Comparison of ENCODE assay signal across 14 cellular contexts in genomic region chr1:235841938-235842545, GRCh38. TPM values are rescaled to one million over a fixed set of nuclear protein-coding genes. Genes with fewer than 3 reads are reported as not detected.
DNase-seq lines count a peak whose midpoint lies in the region; ATAC-seq and TF ChIP-seq lines count a peak whose summit lies in the region.
"Had no signal": no experiment of that assay in that cellular context is flagged by ENCODE, and none has a peak within 500 bp of the region (broad histone marks: within the 10 kb centered on the region; RNA-seq: fewer than 3 reads in every experiment).

No MANE protein-coding gene starts in this region.

- peaks cover 0 to 7% (median 4%) of the 10 kb centered on the region in 8 donors for H3K9me3 ChIP-seq in spleen
- H3K9me3 ChIP-seq: A549, adrenal gland, suprapubic skin had no signal

- peaks cover 32% of the 10 kb centered on the region for H3K36me3 Mint-ChIP-seq in activated CD4-positive, alpha-beta T cell treated with anti-CD3 and anti-CD28 coated beads, Interleukin-2, amount 10 ng/mL, durations not matched to agents 24 days and 14 days (ENCODE audit: low read depth)
- peaks cover 7% of the 10 kb centered on the region for H3K36me3 Mint-ChIP-seq in IgD-negative memory B cell
- H3K36me3 Mint-ChIP-seq in activated T-helper 1 cell treated with anti-CD3 and anti-CD28 coated beads, Interleukin-12 subunit alpha, Interleukin-12 subunit beta, Interleukin-2, Interleukin-4 antibody, amounts not matched to agents 30 ng/mL and 10 ng/mL and 1 ng/mL, durations not matched to agents 14 hours and 24 hours and 36 hours (ENCODE audit: low read depth), result peaks cover 20% of the 10 kb centered on the region

- no peaks in the 10 kb centered on the region for H3K27me3 Mint-ChIP-seq in activated CD4-positive, alpha-beta T cell treated with anti-CD3 and anti-CD28 coated beads, Interleukin-2, amount 10 ng/mL, durations not matched to agents 24 days and 14 days
- H3K27me3 Mint-ChIP-seq in IgD-negative memory B cell, result no peaks in the 10 kb centered on the region
- no peaks in the 10 kb centered on the region for H3K27me3 Mint-ChIP-seq in activated T-helper 1 cell treated with anti-CD3 and anti-CD28 coated beads, Interleukin-12 subunit alpha, Interleukin-12 subunit beta, Interleukin-2, Interleukin-4 antibody, amounts not matched to agents 30 ng/mL and 10 ng/mL and 1 ng/mL, durations not matched to agents 14 hours and 24 hours and 36 hours (ENCODE audit: insufficient read depth)

- H3K9me3 Mint-ChIP-seq in activated CD4-positive, alpha-beta T cell treated with anti-CD3 and anti-CD28 coated beads, Interleukin-2, amount 10 ng/mL, durations not matched to agents 24 days and 14 days, result peaks cover 6% of the 10 kb centered on the region
- peaks cover 0 to 5% (median 5%) of the 10 kb centered on the region in 3 donors for H3K9me3 Mint-ChIP-seq in IgD-negative memory B cell
- peaks cover 2% of the 10 kb centered on the region for H3K9me3 Mint-ChIP-seq in activated T-helper 1 cell treated with anti-CD3 and anti-CD28 coated beads, Interleukin-12 subunit alpha, Interleukin-12 subunit beta, Interleukin-2, Interleukin-4 antibody, amounts not matched to agents 30 ng/mL and 10 ng/mL and 1 ng/mL, durations not matched to agents 14 hours and 24 hours and 36 hours

- WGBS in spleen, 5 donors, result 31 to 68% (median 52%) methylated on average over 1 of the region's 1 CpG

- no peaks in the 10 kb centered on the region for H3K36me3 ChIP-seq in spleen
- H3K36me3 ChIP-seq: adrenal gland, suprapubic skin had no signal

- peak; percentile 34 for DNase-seq in activated CD4-positive, alpha-beta T cell treated with anti-CD3 and anti-CD28 coated beads, Interleukin-2, amount 10 ng/mL, durations not matched to agents 24 days and 14 days
- DNase-seq in activated CD4-positive, alpha-beta T cell treated with anti-CD3 and anti-CD28 coated beads, Interleukin-2, amount 50 U/mL, for 1 hour, result no peak
- DNase-seq in spleen, result no peak
- DNase-seq in central memory CD4-positive, alpha-beta T cell, result no peak
- DNase-seq in GM19240 (ENCODE audit: insufficient read length, low spot score), result no peak
- DNase-seq in activated T-helper 1 cell treated with anti-CD3 and anti-CD28 coated beads, Interleukin-12 subunit alpha, Interleukin-12 subunit beta, Interleukin-2, Interleukin-4 antibody, amounts not matched to agents 30 ng/mL and 10 ng/mL and 1 ng/mL, durations not matched to agents 14 hours and 24 hours and 36 hours (ENCODE audit: low spot score), result no peak
- DNase-seq: adrenal gland, mesenchymal stem cell, NCI-H446 treated with DMSO at 0.1 percent for 48 hours, small intestine had no signal

- peaks cover 47% of the 10 kb centered on the region for H3K4me1 Mint-ChIP-seq in activated CD4-positive, alpha-beta T cell treated with anti-CD3 and anti-CD28 coated beads, Interleukin-2, amount 10 ng/mL, durations not matched to agents 24 days and 14 days
- peaks cover 35 to 58% (median 43%) of the 10 kb centered on the region in 3 donors for H3K4me1 Mint-ChIP-seq in IgD-negative memory B cell
- peaks cover 28% of the 10 kb centered on the region for H3K4me1 Mint-ChIP-seq in activated T-helper 1 cell treated with anti-CD3 and anti-CD28 coated beads, Interleukin-12 subunit alpha, Interleukin-12 subunit beta, Interleukin-2, Interleukin-4 antibody, amounts not matched to agents 30 ng/mL and 10 ng/mL and 1 ng/mL, durations not matched to agents 14 hours and 24 hours and 36 hours (ENCODE audit: low read depth)

- TF ChIP-seq CTCF in spleen (IDR thresholded peaks at IDR 0.05 in 8 of 11, conservative IDR thresholded peaks at IDR 0.05 in 3 of 11), result no peak

- peak; percentile 81 for ATAC-seq in GM21786 (IDR thresholded peaks at IDR 0.05; ENCODE audit: unreplicated experiment)
- ATAC-seq: A549 had no signal

- no peaks in the 10 kb centered on the region for H3K27me3 ChIP-seq in spleen (replicated peaks in 1 of 7)
- H3K27me3 ChIP-seq: adrenal gland, suprapubic skin had no signal

- H3K4me1 ChIP-seq in spleen, result peaks cover 22 to 100% (median 73%) of the 10 kb centered on the region in 6 donors

- no peak for TF ChIP-seq POLR2A in spleen (IDR thresholded peaks at IDR 0.05)

- no peak overlapping the region for H3K4me3 Mint-ChIP-seq in activated CD4-positive, alpha-beta T cell treated with anti-CD3 and anti-CD28 coated beads, Interleukin-2, amount 10 ng/mL, durations not matched to agents 24 days and 14 days
- peak overlapping the region; percentile 4 to 77 (median 34) for H3K4me3 Mint-ChIP-seq in IgD-negative memory B cell
- H3K4me3 Mint-ChIP-seq in activated T-helper 1 cell treated with anti-CD3 and anti-CD28 coated beads, Interleukin-12 subunit alpha, Interleukin-12 subunit beta, Interleukin-2, Interleukin-4 antibody, amounts not matched to agents 30 ng/mL and 10 ng/mL and 1 ng/mL, durations not matched to agents 14 hours and 24 hours and 36 hours, result no peak overlapping the region

- H3K4me3 ChIP-seq in spleen, result no peak overlapping the region
- H3K4me3 ChIP-seq: A549, adrenal gland, suprapubic skin had no signal

- intact Hi-C loops in activated CD4-positive, alpha-beta T cell treated with anti-CD3 and anti-CD28 coated beads, Interleukin-2, amount 10 ng/mL, durations not matched to agents 24 days and 14 days (cut with micrococcal nuclease), result loop anchor here (5.0 to 10.0 kb wide), 4 partner anchors 40 to 327 kb away; no protein-coding TSS in a partner anchor
- intact Hi-C loops in spleen (cut with DNase I; ENCODE audit: low total_unique reads), result loop anchor here (5.0 kb wide), 1 partner anchor 125 kb away; no protein-coding TSS in a partner anchor
- intact Hi-C loops in activated T-helper 1 cell treated with anti-CD3 and anti-CD28 coated beads, Interleukin-12 subunit alpha, Interleukin-12 subunit beta, Interleukin-2, Interleukin-4 antibody, amounts not matched to agents 30 ng/mL and 10 ng/mL and 1 ng/mL, durations not matched to agents 14 hours and 24 hours and 36 hours (cut with micrococcal nuclease), result loop anchor here (5.0 kb wide), 1 partner anchor 40 kb away; no protein-coding TSS in a partner anchor

- no peak overlapping the region for H3K27ac Mint-ChIP-seq in activated CD4-positive, alpha-beta T cell treated with anti-CD3 and anti-CD28 coated beads, Interleukin-2, amount 10 ng/mL, durations not matched to agents 24 days and 14 days
- peak overlapping the region; percentile 49 to 87 (median 63) for H3K27ac Mint-ChIP-seq in IgD-negative memory B cell
- no peak overlapping the region for H3K27ac Mint-ChIP-seq in activated T-helper 1 cell treated with anti-CD3 and anti-CD28 coated beads, Interleukin-12 subunit alpha, Interleukin-12 subunit beta, Interleukin-2, Interleukin-4 antibody, amounts not matched to agents 30 ng/mL and 10 ng/mL and 1 ng/mL, durations not matched to agents 14 hours and 24 hours and 36 hours

- peak overlapping the region in 7 of 8 donors; percentile 0 to 81 (median 56) for H3K27ac ChIP-seq in spleen
- H3K27ac ChIP-seq: A549, adrenal gland, suprapubic skin had no signal

RNA-seq across cellular contexts. Expression of gene LYST, which starts 24.7 kb away (rescaled TPM):
- total RNA-seq in activated CD4-positive, alpha-beta T cell treated with anti-CD3 and anti-CD28 coated beads, Interleukin-2, amount 10 ng/mL, durations not matched to agents 24 days and 14 days, result 94.5 and 106 TPM in 2 replicates
- polyA plus RNA-seq in IgD-negative memory B cell, result 29.4 TPM
- 100 to 1,000 TPM in 5 of 7 donors, 10 to 100 TPM in 2; 76.9 to 169 (median 109) TPM for total RNA-seq in spleen
- polyA plus RNA-seq in spleen, result 10 to 100 TPM in 1 of 3 donors, 1 to 10 TPM in 2; 9.0 to 11.8 (median 9.9) TPM
- 144 and 145 TPM in 2 replicates for total RNA-seq in activated T-helper 1 cell treated with anti-CD3 and anti-CD28 coated beads, Interleukin-12 subunit alpha, Interleukin-12 subunit beta, Interleukin-2, Interleukin-4 antibody, amounts not matched to agents 30 ng/mL and 10 ng/mL and 1 ng/mL, durations not matched to agents 14 hours and 24 hours and 36 hours

Comparison
In these comparisons a context has a peak if more than half of its experiments do, and no peak if none do; other contexts are left out.
1. H3K27ac Mint-ChIP-seq: peak in IgD-negative memory B cell (3 of 3); none in activated CD4-positive, alpha-beta T cell treated with anti-CD3 and anti-CD28 coated beads, Interleukin-2, amount 10 ng/mL, durations not matched to agents 24 days and 14 days (single experiment) and activated T-helper 1 cell treated with anti-CD3 and anti-CD28 coated beads, Interleukin-12 subunit alpha, Interleukin-12 subunit beta, Interleukin-2, Interleukin-4 antibody, amounts not matched to agents 30 ng/mL and 10 ng/mL and 1 ng/mL, durations not matched to agents 14 hours and 24 hours and 36 hours (single experiment).
2. H3K4me3 Mint-ChIP-seq: peak in IgD-negative memory B cell (4 of 4); none in activated CD4-positive, alpha-beta T cell treated with anti-CD3 and anti-CD28 coated beads, Interleukin-2, amount 10 ng/mL, durations not matched to agents 24 days and 14 days (single experiment) and activated T-helper 1 cell treated with anti-CD3 and anti-CD28 coated beads, Interleukin-12 subunit alpha, Interleukin-12 subunit beta, Interleukin-2, Interleukin-4 antibody, amounts not matched to agents 30 ng/mL and 10 ng/mL and 1 ng/mL, durations not matched to agents 14 hours and 24 hours and 36 hours (single experiment).